Comparison of ENCODE assay signal across 13 cellular contexts in the genomic region with DNA sequence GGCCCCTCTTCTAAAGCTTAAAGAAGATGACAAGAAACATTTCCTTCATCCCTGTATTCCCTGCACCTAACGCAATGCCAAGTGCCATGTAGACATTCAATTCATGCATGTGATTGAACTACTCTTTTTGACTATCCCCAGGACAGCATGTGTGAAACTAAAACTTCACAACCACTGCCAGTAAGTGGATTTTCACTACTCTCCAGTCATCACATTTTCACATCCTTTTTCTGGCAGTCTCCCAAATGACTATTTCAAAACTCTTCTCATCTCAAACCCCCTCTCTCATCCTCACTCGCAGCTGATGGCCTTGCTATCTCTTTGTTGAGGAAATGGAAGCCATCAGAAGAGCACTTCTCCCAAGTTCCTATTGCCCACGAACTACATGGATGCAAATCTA.
DNase-seq lines count a peak whose midpoint lies in the region; ATAC-seq, FAIRE-seq and TF ChIP-seq lines count a peak whose summit lies in the region.
"Had no signal": no experiment of that assay in that cellular context is flagged by ENCODE, and none has a peak within 500 bp of the region (broad histone marks: within the 10 kb centered on the region; RNA-seq: fewer than 3 reads in every experiment).

No MANE protein-coding gene starts in this region.

- no peak overlapping the region for H3K27ac Mint-ChIP-seq in T-helper 2 cell treated with Interferon-gamma antibody and Interleukin-4, amounts not matched to agents 5 μg/mL and 100 μg/mL, for 36 hours
- H3K27ac Mint-ChIP-seq: type B pancreatic cell had no signal

- H3K27me3 Mint-ChIP-seq in T-helper 2 cell treated with Interferon-gamma antibody and Interleukin-4, amounts not matched to agents 5 μg/mL and 100 μg/mL, for 36 hours (ENCODE audit: low read depth) = peaks cover 2% of the 10 kb centered on the region
- H3K27me3 Mint-ChIP-seq: type B pancreatic cell had no signal

- FAIRE-seq in GM12891 (lab: Jason Lieb, UNC) (no peak), urothelium cell line (lab: Jason Lieb, UNC) (no peak)
- FAIRE-seq: D721Med had no signal

- peak; percentile 5 for DNase-seq in GM12891 (ENCODE audit: insufficient read length, low spot score)
- DNase-seq in GM19238 (ENCODE audit: insufficient read length, low spot score) = peak; percentile 32
- DNase-seq in NCI-H510A treated with DMSO at 0.1 percent for 48 hours (lab: John Stamatoyannopoulos, UW) = no peak
- no peak for DNase-seq in T-helper 2 cell treated with Interferon-gamma antibody and Interleukin-4, amounts not matched to agents 5 μg/mL and 100 μg/mL, for 36 hours (ENCODE audit: low spot score)
- DNase-seq in urothelium cell line (ENCODE audit: low spot score) = no peak
- no peak for DNase-seq in mucosa of gallbladder (ENCODE audit: low spot score)
- DNase-seq: H7; NCI-H187; stimulated activated CD4-positive, alpha-beta T cell treated with anti-CD3 and anti-CD28 coated beads, Interleukin-4, amount 100 ng/mL, for 24 hours had no signal

- H3K4me3 Mint-ChIP-seq in T-helper 2 cell treated with Interferon-gamma antibody and Interleukin-4, amounts not matched to agents 5 μg/mL and 100 μg/mL, for 36 hours = no peak overlapping the region
- H3K4me3 Mint-ChIP-seq: type B pancreatic cell had no signal

- peaks cover 15% of the 10 kb centered on the region for H3K4me1 Mint-ChIP-seq in T-helper 2 cell treated with Interferon-gamma antibody and Interleukin-4, amounts not matched to agents 5 μg/mL and 100 μg/mL, for 36 hours (ENCODE audit: low read depth)

- peak; percentile 66 for ATAC-seq in HG02763 (IDR thresholded peaks at IDR 0.05; ENCODE audit: unreplicated experiment)
- peak; percentile 76 for ATAC-seq in HG03565 (IDR thresholded peaks at IDR 0.05; ENCODE audit: unreplicated experiment)

- peaks cover 3% of the 10 kb centered on the region for H3K9me3 Mint-ChIP-seq in T-helper 2 cell treated with Interferon-gamma antibody and Interleukin-4, amounts not matched to agents 5 μg/mL and 100 μg/mL, for 36 hours

- peaks cover 3% of the 10 kb centered on the region for H3K36me3 Mint-ChIP-seq in T-helper 2 cell treated with Interferon-gamma antibody and Interleukin-4, amounts not matched to agents 5 μg/mL and 100 μg/mL, for 36 hours (ENCODE audit: low read depth)
- H3K36me3 Mint-ChIP-seq: type B pancreatic cell had no signal

- no peak for TF ChIP-seq POLR2A in GM12891 (IDR thresholded peaks at IDR 0.05; ENCODE audit: low read depth, low read length)

TF ChIP-seq in GM12891, 5 proteins besides CTCF, POLR2A, EP300 and RAD21:
- TF ChIP-seq SPI1 (IDR thresholded peaks at IDR 0.05; ENCODE audit: low read depth, low read length) = peak; percentile 77
- TF ChIP-seq PAX5 (IDR thresholded peaks at IDR 0.05; ENCODE audit: insufficient read depth, low read length, severe bottlenecking) = no peak

Comparison
In these comparisons a context has a peak if more than half of its experiments do, and no peak if none do; other contexts are left out.
1. DNase-seq: peak in GM12891 (single experiment) and GM19238 (single experiment); none in NCI-H510A treated with DMSO at 0.1 percent for 48 hours (single experiment), T-helper 2 cell treated with Interferon-gamma antibody and Interleukin-4, amounts not matched to agents 5 μg/mL and 100 μg/mL, for 36 hours (single experiment), urothelium cell line (single experiment) and mucosa of gallbladder (single experiment).